In genomic region chr3:52178537-52178936, GRCh38 we compare ENCODE assay signal across 18 cellular contexts. TPM values are rescaled to one million over a fixed set of nuclear protein-coding genes. Genes with fewer than 3 reads are reported as not detected.
DNase-seq lines count a peak whose midpoint lies in the region; ATAC-seq and TF ChIP-seq lines count a peak whose summit lies in the region.
"Had no signal": no experiment of that assay in that cellular context is flagged by ENCODE, and none has a peak within 500 bp of the region (broad histone marks: within the 10 kb centered on the region; RNA-seq: fewer than 3 reads in every experiment).

No MANE protein-coding gene starts in this region.

- TF ChIP-seq CTCF in CD14-positive monocyte (IDR thresholded peaks at IDR 0.05), result no peak
- TF ChIP-seq CTCF in right lobe of liver (IDR thresholded peaks at IDR 0.05), result no peak

- no peaks in the 10 kb centered on the region for H3K9me3 Mint-ChIP-seq in activated CD4-positive, alpha-beta T cell treated with anti-CD3 and anti-CD28 coated beads, Interleukin-2, amount 10 ng/mL, durations not matched to agents 7 days and 5 days
- peaks cover 0 to 5% (median 0%) of the 10 kb centered on the region in 7 donors for H3K9me3 Mint-ChIP-seq in CD14-positive monocyte
- no peaks in the 10 kb centered on the region for H3K9me3 Mint-ChIP-seq in stimulated activated effector memory CD8-positive, alpha-beta T cell treated with anti-CD3 and anti-CD28 coated beads, Interleukin-12 subunit alpha, Interleukin-12 subunit beta, amount 100 ng/mL, for 72 hours
- H3K9me3 Mint-ChIP-seq: CD8-positive, alpha-beta memory T cell; HFFc6 had no signal

- WGBS in right lobe of liver (ENCODE audit: insufficient coverage, low coverage, low lambda C conversion rate, missing lambda C conversion rate), result no CpG with 5 or more reads among the region's 1 CpG

- ATAC-seq in right lobe of liver, result peak in 1 of 4 donors; percentile 2
- no peak for ATAC-seq in stimulated activated effector memory CD8-positive, alpha-beta T cell treated with anti-CD3 and anti-CD28 coated beads, Interleukin-12 subunit alpha, Interleukin-12 subunit beta, amount 100 ng/mL, for 72 hours
- ATAC-seq: GM12878 had no signal

- H3K36me3 ChIP-seq in right lobe of liver, result no peaks in the 10 kb centered on the region

- DNase-seq in activated CD4-positive, alpha-beta T cell treated with anti-CD3 and anti-CD28 coated beads, Interleukin-2, amount 10 ng/mL, durations not matched to agents 7 days and 5 days, result no peak
- no peak for DNase-seq in activated CD4-positive, alpha-beta T cell treated with anti-CD3 and anti-CD28 coated beads, Interleukin-2, amount 50 U/mL, for 48 hours
- no peak for DNase-seq in CD14-positive monocyte (ENCODE audit: low spot score)
- peak in 1 of 3 donors; percentile 59 for DNase-seq in right lobe of liver
- no peak for DNase-seq in stimulated activated effector memory CD8-positive, alpha-beta T cell treated with anti-CD3 and anti-CD28 coated beads, Interleukin-12 subunit alpha, Interleukin-12 subunit beta, amount 100 ng/mL, for 72 hours (ENCODE audit: low spot score in 2 of 2)
- DNase-seq in activated T-cell treated with anti-CD3 and anti-CD28 coated beads, Interleukin-2, amount 50 U/mL, for 48 hours, result no peak
- DNase-seq in NOMO-1 treated with DMSO at 0.1 percent for 48 hours (lab: John Stamatoyannopoulos, UW; ENCODE audit: unreplicated experiment), result no peak
- no peak for DNase-seq in OCI-M1 (lab: John Stamatoyannopoulos, UW)
- DNase-seq: CD8-positive, alpha-beta memory T cell; DMS 273 treated with DMSO at 0.1 percent for 48 hours; HCEC 1CT; HFFc6 had no signal

- peak overlapping the region; percentile 64 to 100 (median 94) for H3K27ac ChIP-seq in right lobe of liver
- H3K27ac ChIP-seq: 22Rv1, HL-60 had no signal

- H3K4me1 Mint-ChIP-seq in activated CD4-positive, alpha-beta T cell treated with anti-CD3 and anti-CD28 coated beads, Interleukin-2, amount 10 ng/mL, durations not matched to agents 7 days and 5 days, result peaks cover 9% of the 10 kb centered on the region
- H3K4me1 Mint-ChIP-seq in CD14-positive monocyte, result peaks cover 36% of the 10 kb centered on the region
- H3K4me1 Mint-ChIP-seq in stimulated activated effector memory CD8-positive, alpha-beta T cell treated with anti-CD3 and anti-CD28 coated beads, Interleukin-12 subunit alpha, Interleukin-12 subunit beta, amount 100 ng/mL, for 72 hours, result peaks cover 38% of the 10 kb centered on the region

- peaks cover 0 to 66% (median 31%) of the 10 kb centered on the region in 4 donors for H3K4me1 ChIP-seq in right lobe of liver

- H3K9me3 ChIP-seq in right lobe of liver, result no peaks in the 10 kb centered on the region

- TF ChIP-seq POLR2A in right lobe of liver (IDR thresholded peaks at IDR 0.05), result no peak

- no peak overlapping the region for H3K4me3 Mint-ChIP-seq in activated CD4-positive, alpha-beta T cell treated with anti-CD3 and anti-CD28 coated beads, Interleukin-2, amount 10 ng/mL, durations not matched to agents 7 days and 5 days
- no peak overlapping the region for H3K4me3 Mint-ChIP-seq in CD14-positive monocyte
- no peak overlapping the region for H3K4me3 Mint-ChIP-seq in stimulated activated effector memory CD8-positive, alpha-beta T cell treated with anti-CD3 and anti-CD28 coated beads, Interleukin-12 subunit alpha, Interleukin-12 subunit beta, amount 100 ng/mL, for 72 hours
- H3K4me3 Mint-ChIP-seq: HFFc6 had no signal

- no peaks in the 10 kb centered on the region for H3K27me3 Mint-ChIP-seq in activated CD4-positive, alpha-beta T cell treated with anti-CD3 and anti-CD28 coated beads, Interleukin-2, amount 10 ng/mL, durations not matched to agents 7 days and 5 days
- peaks cover 1 to 6% (median 4%) of the 10 kb centered on the region in 3 donors for H3K27me3 Mint-ChIP-seq in CD14-positive monocyte (ENCODE audit: low read depth in 3 of 3)
- H3K27me3 Mint-ChIP-seq: CD8-positive, alpha-beta memory T cell had no signal

- H3K4me3 ChIP-seq in right lobe of liver, result peak overlapping the region in 1 of 3 donors; percentile 38
- H3K4me3 ChIP-seq: GM12878 had no signal

- peak overlapping the region; percentile 39 for H3K27ac Mint-ChIP-seq in activated CD4-positive, alpha-beta T cell treated with anti-CD3 and anti-CD28 coated beads, Interleukin-2, amount 10 ng/mL, durations not matched to agents 7 days and 5 days
- H3K27ac Mint-ChIP-seq in CD14-positive monocyte, result peak overlapping the region in 4 of 7 donors; percentile 9 to 80 (median 52)
- H3K27ac Mint-ChIP-seq in stimulated activated effector memory CD8-positive, alpha-beta T cell treated with anti-CD3 and anti-CD28 coated beads, Interleukin-12 subunit alpha, Interleukin-12 subunit beta, amount 100 ng/mL, for 72 hours, result peak overlapping the region; percentile 53
- H3K27ac Mint-ChIP-seq: CD8-positive, alpha-beta memory T cell; HFFc6 had no signal

- H3K36me3 Mint-ChIP-seq in activated CD4-positive, alpha-beta T cell treated with anti-CD3 and anti-CD28 coated beads, Interleukin-2, amount 10 ng/mL, durations not matched to agents 7 days and 5 days (ENCODE audit: low read depth), result no peaks in the 10 kb centered on the region
- H3K36me3 Mint-ChIP-seq in CD14-positive monocyte, result peaks cover 3 to 7% of the 10 kb centered on the region in 2 donors
- no peaks in the 10 kb centered on the region for H3K36me3 Mint-ChIP-seq in stimulated activated effector memory CD8-positive, alpha-beta T cell treated with anti-CD3 and anti-CD28 coated beads, Interleukin-12 subunit alpha, Interleukin-12 subunit beta, amount 100 ng/mL, for 72 hours
- H3K36me3 Mint-ChIP-seq: CD8-positive, alpha-beta memory T cell had no signal

- POLR2A ChIA-PET in activated CD4-positive, alpha-beta T cell treated with anti-CD3 and anti-CD28 coated beads, Interleukin-2, amount 10 ng/mL, durations not matched to agents 7 days and 5 days (lab: Charles Lee), result no interaction called here

- H3K27me3 ChIP-seq in right lobe of liver, result no peaks in the 10 kb centered on the region

- intact Hi-C loops in CD14-positive monocyte (cut with micrococcal nuclease) (no loop called here), right lobe of liver (cut with DNase I) (no loop called here)

- CTCF ChIA-PET in activated CD4-positive, alpha-beta T cell treated with anti-CD3 and anti-CD28 coated beads, Interleukin-2, amount 10 ng/mL, durations not matched to agents 7 days and 5 days (lab: Charles Lee), result interaction anchor here (0.6 to 2.0 kb wide), 4 partner anchors 8 to 18 kb away, joined by 3 to 7 read pairs (median 5); no protein-coding TSS in a partner anchor

RNA-seq across cellular contexts. Expression of gene ALAS1, which starts 19.4 kb away (rescaled TPM):
- 10 to 100 TPM; 47.5 to 58.4 TPM for total RNA-seq in activated CD4-positive, alpha-beta T cell treated with anti-CD3 and anti-CD28 coated beads, Interleukin-2, amount 10 ng/mL, durations not matched to agents 7 days and 5 days
- 10 to 100 TPM; 20.9 to 38.7 TPM for polyA plus RNA-seq in CD14-positive monocyte
- total RNA-seq in right lobe of liver, result 100 to 1,000 TPM in 4 of 6 experiments, 10 to 100 TPM in 2; 73.4 to 783 (median 147) TPM

RNA-seq across cellular contexts. Expression of gene POC1A, which starts 24.3 kb away (rescaled TPM):
- 10 to 100 TPM; 26.9 to 28.2 TPM for total RNA-seq in activated CD4-positive, alpha-beta T cell treated with anti-CD3 and anti-CD28 coated beads, Interleukin-2, amount 10 ng/mL, durations not matched to agents 7 days and 5 days
- 1 to 10 TPM; 1.2 to 2.0 TPM for polyA plus RNA-seq in CD14-positive monocyte
- 1 to 10 TPM; 2.0 to 4.3 (median 3.2) TPM for total RNA-seq in right lobe of liver

RNA-seq across cellular contexts. Expression of gene TLR9, which starts 46.9 kb away (rescaled TPM):
- total RNA-seq in activated CD4-positive, alpha-beta T cell treated with anti-CD3 and anti-CD28 coated beads, Interleukin-2, amount 10 ng/mL, durations not matched to agents 7 days and 5 days, result under 1 TPM; 0.55 to 0.65 TPM
- polyA plus RNA-seq in CD14-positive monocyte, result not detected
- total RNA-seq in right lobe of liver, result under 1 TPM in 4 of 6 experiments, not detected in 2; 0.12 to 0.59 (median 0.24) TPM
- total RNA-seq: A673, Daoy, H4, HFFc6 had no signal

Comparison
In these comparisons a context has a peak if more than half of its experiments do, and no peak if none do; other contexts are left out.
1. RNA of gene POC1A, which starts 24.3 kb away (total RNA-seq): 26.9 to 28.2 TPM in activated CD4-positive, alpha-beta T cell treated with anti-CD3 and anti-CD28 coated beads, Interleukin-2, amount 10 ng/mL, durations not matched to agents 7 days and 5 days; 2.0 to 4.3 TPM in right lobe of liver; every median in the first group is over 4 times any median in the second.
2. Peak in every context shown above with its lines, with median percentiles within 50 percentile points of each other: H3K27ac Mint-ChIP-seq.